14 cellular contexts compared by ENCODE assay signal in the genomic region with DNA sequence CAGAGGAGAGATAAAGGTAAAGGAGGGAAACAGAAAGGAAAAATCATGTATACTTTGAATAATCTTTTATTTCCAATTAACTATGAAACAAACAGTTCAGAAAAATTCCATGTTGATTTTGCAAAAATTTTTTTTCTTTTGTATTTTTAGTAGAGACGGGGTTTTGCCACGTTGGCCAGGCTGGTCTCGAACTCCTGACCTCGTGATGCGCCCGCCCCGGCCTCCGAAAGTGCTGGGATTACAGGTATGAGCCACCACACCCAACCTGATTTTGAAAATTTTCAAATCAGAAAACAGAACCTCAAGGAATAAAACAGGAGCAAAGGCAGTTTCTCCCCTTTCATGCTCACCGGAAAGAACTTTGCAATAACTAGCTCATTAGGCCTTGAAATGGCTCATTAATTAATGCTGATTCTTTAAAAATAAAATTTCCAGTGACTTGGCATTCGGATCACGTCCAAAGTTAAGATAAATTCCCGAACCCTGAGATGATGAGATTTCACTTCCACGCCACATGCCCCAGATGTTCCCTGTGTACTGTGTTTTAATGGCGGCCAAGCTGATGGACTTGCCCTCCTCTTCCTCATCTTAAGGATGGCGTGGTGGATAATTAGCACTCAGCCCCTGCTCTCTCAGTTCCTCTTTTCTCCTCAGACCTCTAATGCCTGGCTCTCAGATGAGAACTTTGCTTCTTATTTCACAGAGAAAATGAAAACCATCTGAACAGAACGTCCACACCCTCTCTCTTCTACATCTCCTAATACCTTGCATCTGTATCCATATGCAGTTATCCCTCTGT. TPM values are rescaled to one million over a fixed set of nuclear protein-coding genes. Genes with fewer than 3 reads are reported as not detected.
DNase-seq lines count a peak whose midpoint lies in the region; ATAC-seq, FAIRE-seq and TF ChIP-seq lines count a peak whose summit lies in the region.
"Had no signal": no experiment of that assay in that cellular context is flagged by ENCODE, and none has a peak within 500 bp of the region (broad histone marks: within the 10 kb centered on the region; RNA-seq: fewer than 3 reads in every experiment).

No MANE protein-coding gene starts in this region.

- H3K36me3 ChIP-seq in OCI-LY3 (replicated peaks; ENCODE audit: low read depth, low read length) = no peaks in the 10 kb centered on the region
- H3K36me3 ChIP-seq: left lung, MG63 had no signal

- H3K9me3 ChIP-seq in OCI-LY3 (ENCODE audit: insufficient read depth, low read length) = no peaks in the 10 kb centered on the region
- H3K9me3 ChIP-seq: left lung, MG63 had no signal

- H3K4me2 ChIP-seq in OCI-LY3 (ENCODE audit: low read length) = no peak overlapping the region; the same call in 1 of the 2 replicates

- H3K4me1 Mint-ChIP-seq in osteocyte (ENCODE audit: unreplicated experiment) (peaks cover 32% of the 10 kb centered on the region), nephron progenitor cell (peaks cover 11% of the 10 kb centered on the region)

- H3K27me3 ChIP-seq in OCI-LY3 (ENCODE audit: low read depth, low read length) = no peaks in the 10 kb centered on the region
- H3K27me3 ChIP-seq: left lung, MG63 had no signal

- DNase-seq in osteocyte (ENCODE audit: extremely low spot score, unreplicated experiment) (no peak), nephron progenitor cell (no peak), RCC 7860 (ENCODE audit: low spot score) (no peak)
- no peak for DNase-seq in effector CD4-positive, alpha-beta T cell
- DNase-seq: activated CD8-positive, alpha-beta T cell treated with anti-CD3 and anti-CD28 coated beads for 36 hours; activated naive CD8-positive, alpha-beta T cell treated with anti-CD3 and anti-CD28 coated beads, Interleukin-2, amount 10 ng/mL, durations not matched to agents 7 days and 5 days; NCI-H748 treated with DMSO at 0.1 percent for 48 hours; T-helper 2 cell had no signal

- no peak overlapping the region; the same call in 1 of the 2 replicates for H3K9ac ChIP-seq in OCI-LY3 (ENCODE audit: low read length)

- H3K4me1 ChIP-seq in OCI-LY3 (ENCODE audit: low read length) = peaks cover 18% of the 10 kb centered on the region

- H3K27ac ChIP-seq in OCI-LY3 (ENCODE audit: low read length) = no peak overlapping the region
- H3K27ac ChIP-seq: left lung had no signal

- no peak overlapping the region for H2AFZ ChIP-seq in OCI-LY3 (ENCODE audit: low read depth, low read length)

- TF ChIP-seq CTCF in OCI-LY3 (IDR thresholded peaks at IDR 0.05; ENCODE audit: low read depth, low read length) (no peak), osteocyte (IDR thresholded peaks at IDR 0.05) (no peak), nephron progenitor cell (IDR thresholded peaks at IDR 0.05) (no peak)

- no peaks in the 10 kb centered on the region for H4K20me1 ChIP-seq in OCI-LY3 (ENCODE audit: insufficient read depth, low read length)

- peaks cover 8% of the 10 kb centered on the region; the same call in 1 of the 2 replicates for H3K79me2 ChIP-seq in OCI-LY3 (ENCODE audit: low read length)

- H3K4me3 Mint-ChIP-seq in osteocyte (ENCODE audit: unreplicated experiment) (no peak overlapping the region), nephron progenitor cell (no peak overlapping the region)
- H3K4me3 Mint-ChIP-seq: activated CD8-positive, alpha-beta T cell treated with anti-CD3 and anti-CD28 coated beads for 36 hours; activated naive CD8-positive, alpha-beta T cell treated with anti-CD3 and anti-CD28 coated beads, Interleukin-2, amount 10 ng/mL, durations not matched to agents 7 days and 5 days had no signal

- H3K27ac Mint-ChIP-seq in osteocyte (ENCODE audit: unreplicated experiment) = peak overlapping the region; percentile 78
- H3K27ac Mint-ChIP-seq in nephron progenitor cell = no peak overlapping the region
- H3K27ac Mint-ChIP-seq: activated CD8-positive, alpha-beta T cell treated with anti-CD3 and anti-CD28 coated beads for 36 hours; activated naive CD8-positive, alpha-beta T cell treated with anti-CD3 and anti-CD28 coated beads, Interleukin-2, amount 10 ng/mL, durations not matched to agents 7 days and 5 days had no signal

- H3K27me3 Mint-ChIP-seq in osteocyte (ENCODE audit: unreplicated experiment) (no peaks in the 10 kb centered on the region), nephron progenitor cell (ENCODE audit: low read depth, poor library complexity) (peaks cover 3% of the 10 kb centered on the region)
- H3K27me3 Mint-ChIP-seq: activated CD8-positive, alpha-beta T cell treated with anti-CD3 and anti-CD28 coated beads for 36 hours had no signal

- H3K36me3 Mint-ChIP-seq in osteocyte (ENCODE audit: unreplicated experiment) (no peaks in the 10 kb centered on the region), nephron progenitor cell (ENCODE audit: low read depth) (no peaks in the 10 kb centered on the region)
- H3K36me3 Mint-ChIP-seq: activated naive CD8-positive, alpha-beta T cell treated with anti-CD3 and anti-CD28 coated beads, Interleukin-2, amount 10 ng/mL, durations not matched to agents 7 days and 5 days had no signal

- ATAC-seq in GM18868 (IDR thresholded peaks at IDR 0.05; ENCODE audit: unreplicated experiment) (peak; percentile 42), HG02870 (IDR thresholded peaks at IDR 0.05; ENCODE audit: unreplicated experiment) (peak; percentile 34)
- ATAC-seq: activated CD8-positive, alpha-beta T cell treated with anti-CD3 and anti-CD28 coated beads for 36 hours; HCT116; left lung had no signal

- peak overlapping the region; percentile 30; the same call in 1 of the 2 replicates for H3K4me3 ChIP-seq in OCI-LY3 (ENCODE audit: low read length)
- H3K4me3 ChIP-seq: left lung, MG63 had no signal

- H3K9me3 Mint-ChIP-seq in osteocyte (ENCODE audit: unreplicated experiment) (no peaks in the 10 kb centered on the region), nephron progenitor cell (peaks cover 8% of the 10 kb centered on the region)
- H3K9me3 Mint-ChIP-seq: activated CD8-positive, alpha-beta T cell treated with anti-CD3 and anti-CD28 coated beads for 36 hours; activated naive CD8-positive, alpha-beta T cell treated with anti-CD3 and anti-CD28 coated beads, Interleukin-2, amount 10 ng/mL, durations not matched to agents 7 days and 5 days had no signal

- FAIRE-seq in RCC 7860 (lab: Jason Lieb, UNC) = no peak

RNA-seq across cellular contexts. Expression of a gene that starts 10.8 kb away (rescaled TPM):
- total RNA-seq in osteocyte = not detected in 2 replicates
- total RNA-seq: activated CD8-positive, alpha-beta T cell treated with anti-CD3 and anti-CD28 coated beads for 36 hours had no signal
